8 cellular contexts compared by ENCODE assay signal in the genomic region with DNA sequence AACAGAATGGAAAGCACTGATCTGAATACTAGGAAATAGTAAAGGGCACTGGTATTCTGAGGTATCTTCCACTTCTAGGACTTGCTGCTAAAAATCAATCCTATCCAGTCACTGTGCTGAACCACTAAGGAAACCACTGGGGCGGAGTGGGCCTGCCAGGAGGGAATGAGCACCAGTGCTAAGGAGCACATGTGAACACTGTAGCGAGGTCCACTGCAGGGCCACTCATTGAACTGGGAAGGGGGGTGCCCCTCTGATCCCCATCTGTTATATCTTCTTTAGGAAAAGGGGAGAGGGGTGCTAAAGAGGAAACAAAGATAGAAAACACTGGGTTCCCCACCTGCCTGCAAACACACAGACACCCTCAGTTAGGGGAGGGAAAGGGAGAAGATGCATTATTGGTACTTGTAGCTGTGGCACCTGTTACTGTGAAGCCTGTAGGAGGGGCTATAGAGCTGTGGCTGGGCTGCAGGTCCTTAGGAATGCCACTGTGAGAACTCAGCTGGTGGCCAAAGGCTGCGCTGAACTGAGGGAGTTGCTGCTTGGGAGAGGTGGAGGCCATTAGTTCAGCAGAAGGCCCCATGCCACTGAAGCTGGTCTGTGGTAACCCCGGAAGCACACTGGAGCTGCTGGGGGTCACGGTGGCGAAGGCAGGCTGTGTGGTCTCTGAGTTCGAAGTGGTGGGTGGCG.
DNase-seq lines count a peak whose midpoint lies in the region; ATAC-seq and TF ChIP-seq lines count a peak whose summit lies in the region.

No MANE protein-coding gene starts in this region.

- no peaks in the 10 kb centered on the region for H3K4me1 Mint-ChIP-seq in type B pancreatic cell (ENCODE audit: unreplicated experiment)

- ATAC-seq in HG03378 (IDR thresholded peaks at IDR 0.05; ENCODE audit: unreplicated experiment) (no peak), HG03439 (IDR thresholded peaks at IDR 0.05; ENCODE audit: unreplicated experiment) (no peak), GM18870 (IDR thresholded peaks at IDR 0.05; ENCODE audit: unreplicated experiment) (no peak)

- H3K9me3 Mint-ChIP-seq in type B pancreatic cell, result no peaks in the 10 kb centered on the region

- H3K4me3 ChIP-seq in epithelial cell of proximal tubule (ENCODE audit: low read depth, low read length), result no peak overlapping the region

- H3K27me3 Mint-ChIP-seq in type B pancreatic cell, result no peaks in the 10 kb centered on the region

- no peak overlapping the region for H3K4me3 Mint-ChIP-seq in type B pancreatic cell

- peaks cover 32% of the 10 kb centered on the region for H3K36me3 Mint-ChIP-seq in type B pancreatic cell

- DNase-seq in stimulated activated CD4-positive, alpha-beta T cell treated with anti-CD3 and anti-CD28 coated beads, Interleukin-1b, Interleukin-23, amount 100 ng/mL, for 48 hours, result peak; percentile 9
- DNase-seq in stimulated activated CD4-positive, alpha-beta T cell treated with anti-CD3 and anti-CD28 coated beads, Interleukin-4, amount 100 ng/mL, for 4 hours, result no peak
- DNase-seq in NAMALWA (ENCODE audit: low spot score) (peak; percentile 29), epithelial cell of proximal tubule (ENCODE audit: low read depth) (no peak), type B pancreatic cell (ENCODE audit: extremely low spot score, unreplicated experiment) (no peak)

- TF ChIP-seq CTCF in epithelial cell of proximal tubule (conservative IDR thresholded peaks at IDR 0.05; ENCODE audit: low read depth, low read length), result peak; percentile 59
- TF ChIP-seq CTCF in type B pancreatic cell (conservative IDR thresholded peaks at IDR 0.05), result peak; percentile 50

- no peak overlapping the region for H3K27ac Mint-ChIP-seq in type B pancreatic cell

Comparison
In these comparisons a context has a peak if more than half of its experiments do, and no peak if none do; other contexts are left out.
1. DNase-seq: peak in stimulated activated CD4-positive, alpha-beta T cell treated with anti-CD3 and anti-CD28 coated beads, Interleukin-1b, Interleukin-23, amount 100 ng/mL, for 48 hours (single experiment) and NAMALWA (single experiment); none in stimulated activated CD4-positive, alpha-beta T cell treated with anti-CD3 and anti-CD28 coated beads, Interleukin-4, amount 100 ng/mL, for 4 hours (0 of 2), epithelial cell of proximal tubule (single experiment) and type B pancreatic cell (single experiment).